Comparison of ENCODE assay signal across 15 cellular contexts in the genomic region with DNA sequence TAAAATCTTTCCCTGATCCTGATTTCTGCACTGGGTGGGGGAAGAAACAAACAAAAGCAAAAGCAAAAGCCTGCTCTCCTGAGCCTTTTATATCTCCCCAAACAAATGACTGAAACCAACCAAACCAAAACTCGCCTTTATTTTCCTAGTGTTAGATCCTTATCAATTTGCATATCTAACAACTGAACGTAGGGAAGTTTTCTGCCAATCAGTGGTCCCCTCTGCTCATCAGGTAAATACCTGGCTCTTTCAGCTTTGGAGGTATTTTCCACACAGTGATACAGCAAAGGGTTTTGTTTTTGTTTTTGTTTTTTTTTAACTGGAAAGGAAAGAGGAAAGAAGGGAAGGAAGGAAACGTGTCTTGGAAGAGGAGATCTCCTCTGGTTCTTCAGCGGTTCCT. TPM values are rescaled to one million over a fixed set of nuclear protein-coding genes. Genes with fewer than 3 reads are reported as not detected.
DNase-seq lines count a peak whose midpoint lies in the region; TF ChIP-seq lines count a peak whose summit lies in the region.
"Had no signal": no experiment of that assay in that cellular context is flagged by ENCODE, and none has a peak within 500 bp of the region (broad histone marks: within the 10 kb centered on the region; RNA-seq: fewer than 3 reads in every experiment).

No MANE protein-coding gene starts in this region.

- no peaks in the 10 kb centered on the region for H3K9me3 Mint-ChIP-seq in mesothelial cell of epicardium
- no peaks in the 10 kb centered on the region for H3K9me3 Mint-ChIP-seq in type B pancreatic cell

- H3K36me3 Mint-ChIP-seq in mesothelial cell of epicardium: no peaks in the 10 kb centered on the region
- no peaks in the 10 kb centered on the region for H3K36me3 Mint-ChIP-seq in type B pancreatic cell
- H3K36me3 Mint-ChIP-seq: CD4-positive, alpha-beta memory T cell had no signal

- DNase-seq in NCI-H82 (lab: John Stamatoyannopoulos, UW): peak; percentile 81
- DNase-seq in caudate nucleus (lab: John Stamatoyannopoulos, UW): no peak
- no peak for DNase-seq in mesothelial cell of epicardium (ENCODE audit: low spot score in 2 of 2, unreplicated experiment in 2 of 2)
- no peak for DNase-seq in type B pancreatic cell (ENCODE audit: extremely low spot score, unreplicated experiment)
- DNase-seq in DMS 273 (lab: John Stamatoyannopoulos, UW; ENCODE audit: unreplicated experiment): no peak
- no peak for DNase-seq in GM10266 (ENCODE audit: extremely low spot score)
- DNase-seq in NCI-H146 treated with DMSO at 0.1 percent for 48 hours (lab: John Stamatoyannopoulos, UW; ENCODE audit: unreplicated experiment): no peak
- DNase-seq: BE2C; CD4-positive, alpha-beta memory T cell; DND-41; GDM1; NCI-H2029; NCI-H524 treated with DMSO at 0.1 percent for 48 hours; SHP77 treated with DMSO at 0.1 percent for 48 hours had no signal

- H3K27me3 Mint-ChIP-seq in mesothelial cell of epicardium (ENCODE audit: low read depth) (peaks cover 49% of the 10 kb centered on the region), type B pancreatic cell (peaks cover 85% of the 10 kb centered on the region)

- peak overlapping the region; percentile 100 for H3K27ac ChIP-seq in caudate nucleus (ENCODE audit: low read depth, low read length)

- TF ChIP-seq CTCF in mesothelial cell of epicardium (IDR thresholded peaks at IDR 0.05; ENCODE audit: unreplicated experiment) (no peak), type B pancreatic cell (conservative IDR thresholded peaks at IDR 0.05) (no peak), GM10266 (IDR thresholded peaks at IDR 0.05; ENCODE audit: control insufficient read depth, insufficient read depth, low read depth, missing control alignments) (no peak)

- H3K27ac Mint-ChIP-seq in mesothelial cell of epicardium (no peak overlapping the region), type B pancreatic cell (no peak overlapping the region)
- H3K27ac Mint-ChIP-seq: CD4-positive, alpha-beta memory T cell; GM23338 had no signal

- peak overlapping the region; percentile 24 for H3K4me3 Mint-ChIP-seq in mesothelial cell of epicardium
- peak overlapping the region; percentile 50 for H3K4me3 Mint-ChIP-seq in type B pancreatic cell
- H3K4me3 Mint-ChIP-seq: GM23338 had no signal

- peaks cover 14% of the 10 kb centered on the region for H3K4me1 Mint-ChIP-seq in mesothelial cell of epicardium
- peaks cover 7% of the 10 kb centered on the region for H3K4me1 Mint-ChIP-seq in type B pancreatic cell (ENCODE audit: unreplicated experiment)

RNA-seq across cellular contexts. Expression of a gene that starts 3.3 kb away (rescaled TPM):
- 0.57 to 0.60 TPM (median 0.60 TPM) in 3 replicates for total RNA-seq in mesothelial cell of epicardium
- total RNA-seq in type B pancreatic cell (ENCODE audit: low replicate concordance): 0.14 and 0.31 TPM in 2 replicates
- total RNA-seq: CD4-positive, alpha-beta memory T cell had no signal
